In genomic region chr16:14449790-14450463, GRCh38 we compare ENCODE assay signal across 27 cellular contexts.
DNase-seq lines count a peak whose midpoint lies in the region; ATAC-seq and TF ChIP-seq lines count a peak whose summit lies in the region.
"Had no signal": no experiment of that assay in that cellular context is flagged by ENCODE, and none has a peak within 500 bp of the region (broad histone marks: within the 10 kb centered on the region; RNA-seq: fewer than 3 reads in every experiment).

No MANE protein-coding gene starts in this region.

- no peaks in the 10 kb centered on the region for H3K36me3 ChIP-seq in mammary epithelial cell (ENCODE audit: insufficient read depth, low read length)
- H3K36me3 ChIP-seq: prostate gland, transverse colon had no signal

- H3K27ac ChIP-seq in mammary epithelial cell (ENCODE audit: insufficient read depth, low read depth, low read length) = no peak overlapping the region
- H3K27ac ChIP-seq: 22Rv1, prostate gland, transverse colon had no signal

- BruUV-seq in MCF 10A (replicated peaks; lab: Mats Ljungman, UMichigan) = no TSS peak
- no TSS peak for BruUV-seq in mammary epithelial cell (replicated peaks; lab: Mats Ljungman, UMichigan)

- H4K20me1 ChIP-seq in mammary epithelial cell (ENCODE audit: insufficient read depth, low read length) = no peaks in the 10 kb centered on the region

- H3K36me3 Mint-ChIP-seq in MCF 10A (ENCODE audit: insufficient read depth, unreplicated experiment) = peaks cover 13% of the 10 kb centered on the region
- H3K36me3 Mint-ChIP-seq in stimulated activated naive B cell treated with anti-CD40 and anti-IgM and Interleukin-4, amounts not matched to agents 10 μg/mL and 1 μg/mL and 100 μg/mL, for 72 hours = peaks cover 15 to 16% of the 10 kb centered on the region in 2 donors
- H3K36me3 Mint-ChIP-seq: natural killer cell had no signal

- no peaks in the 10 kb centered on the region for H3K27me3 Mint-ChIP-seq in MCF 10A (ENCODE audit: insufficient read depth, unreplicated experiment)
- H3K27me3 Mint-ChIP-seq in stimulated activated naive B cell treated with anti-CD40 and anti-IgM and Interleukin-4, amounts not matched to agents 10 μg/mL and 1 μg/mL and 100 μg/mL, for 72 hours = no peaks in the 10 kb centered on the region
- H3K27me3 Mint-ChIP-seq: activated CD4-positive, alpha-beta T cell treated with anti-CD3 and anti-CD28 coated beads, Interleukin-2, amount 10 ng/mL, durations not matched to agents 24 days and 14 days; activated naive CD8-positive, alpha-beta T cell treated with anti-CD3 and anti-CD28 coated beads for 36 hours; CD4-positive, CD25-positive, alpha-beta regulatory T cell; central memory CD8-positive, alpha-beta T cell; T-cell had no signal

- CTCF ChIA-PET in MCF 10A (lab: Yijun Ruan, JAX) (interaction anchor here (0.6 to 1.0 kb wide), 4 partner anchors 39 to 149 kb away, joined by 3 read pairs; no protein-coding TSS in a partner anchor), mammary epithelial cell (lab: Charles Lee; ENCODE audit: low non-redundant PET) (interaction anchor here (0.7 kb wide), 1 partner anchor 353 kb away, joined by 3 read pairs; no protein-coding TSS in a partner anchor)

- H3K4me2 ChIP-seq in mammary epithelial cell (ENCODE audit: insufficient read depth, low read depth, low read length) = no peak overlapping the region

- no peaks in the 10 kb centered on the region for H3K9me3 ChIP-seq in mammary epithelial cell (replicated peaks; ENCODE audit: insufficient read depth, low read length)
- H3K9me3 ChIP-seq: mucosa of descending colon, prostate gland, transverse colon had no signal

- intact Hi-C loops in MCF 10A (cut with micrococcal nuclease) (loop anchor here (10.0 kb wide), 1 partner anchor 75 kb away; no protein-coding TSS in a partner anchor), mammary epithelial cell (cut with micrococcal nuclease) (no loop called here)

- no peaks in the 10 kb centered on the region for H3K27me3 ChIP-seq in mammary epithelial cell (ENCODE audit: insufficient read depth, low read length)
- H3K27me3 ChIP-seq: transverse colon had no signal

- no peaks in the 10 kb centered on the region for H3K4me1 ChIP-seq in mammary epithelial cell (ENCODE audit: insufficient read depth, low read length)
- H3K4me1 ChIP-seq: prostate gland, transverse colon had no signal

- no peak overlapping the region for H2AFZ ChIP-seq in mammary epithelial cell (ENCODE audit: low read depth, low read length)

- peak overlapping the region; percentile 56 for H3K27ac Mint-ChIP-seq in MCF 10A (ENCODE audit: low read depth, unreplicated experiment)
- H3K27ac Mint-ChIP-seq in stimulated activated naive B cell treated with anti-CD40 and anti-IgM and Interleukin-4, amounts not matched to agents 10 μg/mL and 1 μg/mL and 100 μg/mL, for 72 hours = peak overlapping the region; percentile 62
- H3K27ac Mint-ChIP-seq: activated CD4-positive, alpha-beta T cell treated with anti-CD3 and anti-CD28 coated beads, Interleukin-2, amount 10 ng/mL, durations not matched to agents 24 days and 14 days; activated naive CD8-positive, alpha-beta T cell treated with anti-CD3 and anti-CD28 coated beads for 36 hours; CD4-positive, CD25-positive, alpha-beta regulatory T cell; natural killer cell; T-cell had no signal

- in situ Hi-C loops in mammary epithelial cell (cut with MboI; ENCODE audit: low sequenced_read_pairs in 2 of 2) = no loop called here

- H3K4me3 ChIP-seq in mammary epithelial cell (replicated peaks in 1 of 3; ENCODE audit: insufficient read depth in 1 of 3, low read depth in 2 of 3, low read length in 3 of 3) (no peak overlapping the region), fibroblast of pulmonary artery (replicated peaks; ENCODE audit: low read depth, low read length) (no peak overlapping the region)
- H3K4me3 ChIP-seq: lung, mucosa of descending colon, prostate gland, transverse colon had no signal

- no peak for TF ChIP-seq CTCF in MCF 10A (IDR thresholded peaks at IDR 0.05; ENCODE audit: unreplicated experiment)
- TF ChIP-seq CTCF in mammary epithelial cell (conservative IDR thresholded peaks at IDR 0.05 in 1 of 2, IDR thresholded peaks at IDR 0.05 in 1 of 2; ENCODE audit: extremely low read depth in 1 of 2, insufficient read depth in 1 of 2, low read depth in 1 of 2, low read length in 2 of 2) = no peak
- no peak for TF ChIP-seq CTCF in fibroblast of pulmonary artery (IDR thresholded peaks at IDR 0.05; ENCODE audit: low read length, missing control alignments)

- dilution Hi-C loops in mammary epithelial cell (cut with HindIII; ENCODE audit: low sequenced_read_pairs) = loop anchor here (5.0 kb wide), 1 partner anchor 37 kb away; no protein-coding TSS in a partner anchor

- no peaks in the 10 kb centered on the region for H3K9me3 Mint-ChIP-seq in MCF 10A (ENCODE audit: unreplicated experiment)
- H3K9me3 Mint-ChIP-seq in stimulated activated naive B cell treated with anti-CD40 and anti-IgM and Interleukin-4, amounts not matched to agents 10 μg/mL and 1 μg/mL and 100 μg/mL, for 72 hours = no peaks in the 10 kb centered on the region
- H3K9me3 Mint-ChIP-seq: activated CD4-positive, alpha-beta T cell treated with anti-CD3 and anti-CD28 coated beads, Interleukin-2, amount 10 ng/mL, durations not matched to agents 24 days and 14 days; activated naive CD8-positive, alpha-beta T cell treated with anti-CD3 and anti-CD28 coated beads for 36 hours; CD4-positive, CD25-positive, alpha-beta regulatory T cell; central memory CD8-positive, alpha-beta T cell; natural killer cell; T-cell had no signal

- H3K9ac ChIP-seq in mammary epithelial cell (ENCODE audit: insufficient read depth, low read length) = no peak overlapping the region

- peaks cover 23% of the 10 kb centered on the region for H3K4me1 Mint-ChIP-seq in MCF 10A (ENCODE audit: insufficient read depth, unreplicated experiment)
- H3K4me1 Mint-ChIP-seq in stimulated activated naive B cell treated with anti-CD40 and anti-IgM and Interleukin-4, amounts not matched to agents 10 μg/mL and 1 μg/mL and 100 μg/mL, for 72 hours = no peaks in the 10 kb centered on the region
- H3K4me1 Mint-ChIP-seq: activated CD4-positive, alpha-beta T cell treated with anti-CD3 and anti-CD28 coated beads, Interleukin-2, amount 10 ng/mL, durations not matched to agents 24 days and 14 days; activated naive CD8-positive, alpha-beta T cell treated with anti-CD3 and anti-CD28 coated beads for 36 hours; T-cell had no signal

- POLR2A ChIA-PET in MCF 10A (lab: Yijun Ruan, JAX) = interaction anchor here (0.8 to 1.6 kb wide), 6 partner anchors 10 to 141 kb away, joined by 3 to 6 read pairs (median 4); no protein-coding TSS in a partner anchor

- H3K4me3 Mint-ChIP-seq in MCF 10A (ENCODE audit: unreplicated experiment) = no peak overlapping the region
- H3K4me3 Mint-ChIP-seq in stimulated activated naive B cell treated with anti-CD40 and anti-IgM and Interleukin-4, amounts not matched to agents 10 μg/mL and 1 μg/mL and 100 μg/mL, for 72 hours = no peak overlapping the region
- H3K4me3 Mint-ChIP-seq: activated CD4-positive, alpha-beta T cell treated with anti-CD3 and anti-CD28 coated beads, Interleukin-2, amount 10 ng/mL, durations not matched to agents 24 days and 14 days; activated naive CD8-positive, alpha-beta T cell treated with anti-CD3 and anti-CD28 coated beads for 36 hours; CD4-positive, CD25-positive, alpha-beta regulatory T cell; central memory CD8-positive, alpha-beta T cell; natural killer cell; T-cell had no signal

- 92% methylated on average over 4 of the region's 4 CpGs for WGBS in mammary epithelial cell (ENCODE audit: low coverage, missing lambda C conversion rate)

- DNase-seq in MCF 10A (ENCODE audit: unreplicated experiment) (peak; percentile 57), mammary epithelial cell (no peak), NCI-H226 (peak; percentile 63), fibroblast of pulmonary artery (ENCODE audit: low read depth) (peak; percentile 89), NCI-H2029 treated with DMSO at 0.1 percent for 48 hours (lab: John Stamatoyannopoulos, UW) (no peak), NOMO-1 (lab: John Stamatoyannopoulos, UW; ENCODE audit: unreplicated experiment in 2 of 2) (no peak)
- no peak for DNase-seq in stimulated activated naive B cell treated with anti-CD40 and anti-IgM and Interleukin-4, amounts not matched to agents 10 μg/mL and 1 μg/mL and 100 μg/mL, for 72 hours
- no peak for DNase-seq in activated CD4-positive, alpha-beta T cell treated with anti-CD3 and anti-CD28 coated beads, Interleukin-2, amount 50 U/mL, for 4 hours
- DNase-seq: activated CD4-positive, alpha-beta T cell treated with anti-CD3 and anti-CD28 coated beads, Interleukin-2, amount 10 ng/mL, durations not matched to agents 24 days and 14 days; activated gamma-delta T cell; activated naive CD8-positive, alpha-beta T cell treated with anti-CD3 and anti-CD28 coated beads for 36 hours; AML-193; CD4-positive, CD25-positive, alpha-beta regulatory T cell; kidney; mucosa of descending colon; natural killer cell; NCI-H1048; NCI-H1694; nucleus accumbens; RPMI8226; stimulated activated CD4-positive, alpha-beta T cell treated with anti-CD3 and anti-CD28 coated beads, Interleukin-4, amount 100 ng/mL, for 4 hours; T-cell; transverse colon had no signal

- no peaks in the 10 kb centered on the region for H3K79me2 ChIP-seq in mammary epithelial cell (ENCODE audit: insufficient read depth, low read length)

- ATAC-seq in stimulated activated naive B cell treated with anti-CD40 and anti-IgM and Interleukin-4, amounts not matched to agents 10 μg/mL and 1 μg/mL and 100 μg/mL, for 72 hours (replicated peaks) = no peak
- ATAC-seq: mucosa of descending colon, natural killer cell, T-cell had no signal

Comparison
In these comparisons a context has a peak if more than half of its experiments do, and no peak if none do; other contexts are left out.
1. DNase-seq: peak in MCF 10A (single experiment), NCI-H226 (single experiment) and fibroblast of pulmonary artery (single experiment); none in mammary epithelial cell (single experiment), stimulated activated naive B cell treated with anti-CD40 and anti-IgM and Interleukin-4, amounts not matched to agents 10 μg/mL and 1 μg/mL and 100 μg/mL, for 72 hours (single experiment), NCI-H2029 treated with DMSO at 0.1 percent for 48 hours (single experiment), NOMO-1 (0 of 2) and activated CD4-positive, alpha-beta T cell treated with anti-CD3 and anti-CD28 coated beads, Interleukin-2, amount 50 U/mL, for 4 hours (0 of 2).